In genomic region chr22:29765905-29766631, GRCh38 we compare ENCODE assay signal across 8 cellular contexts. TPM values are rescaled to one million over a fixed set of nuclear protein-coding genes. Genes with fewer than 3 reads are reported as not detected.
DNase-seq lines count a peak whose midpoint lies in the region; ATAC-seq, FAIRE-seq and TF ChIP-seq lines count a peak whose summit lies in the region.

No MANE protein-coding gene starts in this region.

- H3K27me3 ChIP-seq in GM23338 (ENCODE audit: insufficient read depth) (no peaks in the 10 kb centered on the region), lung (ENCODE audit: control insufficient read depth, insufficient read depth) (no peaks in the 10 kb centered on the region), subcutaneous abdominal adipose tissue (ENCODE audit: control insufficient read depth in 5 of 5, insufficient read depth in 4 of 5, low read length in 5 of 5) (no peaks in the 10 kb centered on the region)

- H4K20me1 ChIP-seq in GM23338 (replicated peaks; ENCODE audit: insufficient read depth): peaks cover 4% of the 10 kb centered on the region

- no peaks in the 10 kb centered on the region for H3K36me3 ChIP-seq in GM23338 (ENCODE audit: insufficient read depth)
- H3K36me3 ChIP-seq in lung (ENCODE audit: control insufficient read depth in 2 of 2, insufficient read depth in 2 of 2, low read length in 2 of 2): peaks cover 10 to 11% of the 10 kb centered on the region in 2 donors
- peaks cover 3 to 20% (median 16%) of the 10 kb centered on the region in 5 donors for H3K36me3 ChIP-seq in subcutaneous abdominal adipose tissue (ENCODE audit: control insufficient read depth in 5 of 5, insufficient read depth in 5 of 5, low read length in 5 of 5)

- peak overlapping the region; percentile 75; the same call in 1 of the 2 replicates for H3K27ac ChIP-seq in GM23338 (ENCODE audit: low read depth)
- H3K27ac ChIP-seq in lung (ENCODE audit: low read depth in 1 of 2, low read length in 1 of 2): peak overlapping the region; percentile 45 to 90
- peak overlapping the region; percentile 99 for H3K27ac ChIP-seq in subcutaneous abdominal adipose tissue (ENCODE audit: low read depth, low read length)

- H3K9me3 ChIP-seq in lung (ENCODE audit: control insufficient read depth in 2 of 2, insufficient read depth in 1 of 2, low read length in 1 of 2): no peaks in the 10 kb centered on the region
- H3K9me3 ChIP-seq in subcutaneous abdominal adipose tissue (ENCODE audit: control insufficient read depth in 5 of 5, low read length in 5 of 5): no peaks in the 10 kb centered on the region

- peaks cover 11% of the 10 kb centered on the region for H3K4me1 ChIP-seq in GM23338 (ENCODE audit: insufficient read depth)
- peaks cover 11 to 18% of the 10 kb centered on the region in 2 donors for H3K4me1 ChIP-seq in lung (ENCODE audit: control insufficient read depth in 2 of 2, insufficient read depth in 2 of 2, low read length in 2 of 2)
- peaks cover 6 to 29% (median 22%) of the 10 kb centered on the region in 5 donors for H3K4me1 ChIP-seq in subcutaneous abdominal adipose tissue (ENCODE audit: control insufficient read depth in 5 of 5, insufficient read depth in 5 of 5, low read length in 5 of 5)

- H3K79me2 ChIP-seq in GM23338 (replicated peaks; ENCODE audit: insufficient read depth): peaks cover 24% of the 10 kb centered on the region

- H3K4me3 Mint-ChIP-seq in GM23338 (peak overlapping the region; percentile 100), brain (peak overlapping the region; percentile 99 to 100 (median 100))

- TF ChIP-seq CTCF in GM23338 (conservative IDR thresholded peaks at IDR 0.05; ENCODE audit: low read depth in 2 of 2) (no peak), brain (conservative IDR thresholded peaks at IDR 0.05) (no peak), lung (IDR thresholded peaks at IDR 0.05; ENCODE audit: control extremely low read depth, extremely low read depth) (no peak)

- no peaks in the 10 kb centered on the region for H3K9me2 ChIP-seq in GM23338 (ENCODE audit: insufficient read depth)

- H3K27me3 Mint-ChIP-seq in GM23338 (ENCODE audit: insufficient read depth, low read depth, poor library complexity) (peaks cover 9% of the 10 kb centered on the region), brain (peaks cover 8% of the 10 kb centered on the region)

- H3K9me3 Mint-ChIP-seq in GM23338: no peaks in the 10 kb centered on the region
- peaks cover 0 to 3% (median 0%) of the 10 kb centered on the region in 5 experiments for H3K9me3 Mint-ChIP-seq in brain

- WGBS in lung, 2 donors: 57 to 58% methylated on average over 15 of the region's 15 CpGs

- FAIRE-seq in frontal cortex (lab: Jason Lieb, UNC): no peak

- H3K27ac Mint-ChIP-seq in GM23338 (peak overlapping the region; percentile 93; the same call in 1 of the 2 replicates), brain (peak overlapping the region; percentile 98 to 100 (median 100))

- H3K4me2 ChIP-seq in GM23338: peak overlapping the region; percentile 99

- peaks cover 4% of the 10 kb centered on the region; the same call in 1 of the 2 replicates for H3F3A ChIP-seq in GM23338 (replicated peaks; ENCODE audit: low read depth)

- ATAC-seq in GM23338: peak; percentile 29
- ATAC-seq in lung (ENCODE audit: insufficient read depth, low FRiP score): no peak

- H2AFZ ChIP-seq in GM23338: peak overlapping the region; percentile 80

- peaks cover 15% of the 10 kb centered on the region for H3K4me1 Mint-ChIP-seq in GM23338
- H3K4me1 Mint-ChIP-seq in brain: peaks cover 50% of the 10 kb centered on the region

- peaks cover 27% of the 10 kb centered on the region for H3K36me3 Mint-ChIP-seq in GM23338 (ENCODE audit: low read depth)
- peaks cover 33% of the 10 kb centered on the region for H3K36me3 Mint-ChIP-seq in brain

- no peak for DNase-seq in GM23338 (ENCODE audit: low spot score)
- DNase-seq in NOMO-1 (lab: John Stamatoyannopoulos, UW; ENCODE audit: unreplicated experiment in 2 of 2): peak; percentile 46 to 66
- DNase-seq in lung (ENCODE audit: low spot score): no peak
- DNase-seq in frontal cortex (ENCODE audit: low spot score in 2 of 2): no peak
- no peak for DNase-seq in NCI-H2029 treated with DMSO at 0.1 percent for 48 hours (lab: John Stamatoyannopoulos, UW)

- peak overlapping the region; percentile 60 to 99 (median 96) for H3K9ac ChIP-seq in subcutaneous abdominal adipose tissue (ENCODE audit: low read length in 5 of 5)

- peak overlapping the region; percentile 74 for H3K4me3 ChIP-seq in GM08714 (ENCODE audit: low read length)
- H3K4me3 ChIP-seq in GM23338: peak overlapping the region; percentile 82
- peak overlapping the region; percentile 80 for H3K4me3 ChIP-seq in lung
- H3K4me3 ChIP-seq in subcutaneous abdominal adipose tissue (ENCODE audit: low read depth in 1 of 5, low read length in 5 of 5): peak overlapping the region; percentile 90 to 100 (median 98)

TF ChIP-seq in GM23338, 12 proteins besides CTCF, POLR2A, EP300 and RAD21:
- TF ChIP-seq JUNB (IDR thresholded peaks at IDR 0.05; ENCODE audit: unreplicated experiment) (no peak), ETS1 (IDR thresholded peaks at IDR 0.05) (no peak), STAT1 (IDR thresholded peaks at IDR 0.05; ENCODE audit: unreplicated experiment) (no peak), NANOG (IDR thresholded peaks at IDR 0.05; ENCODE audit: borderline replicate concordance) (no peak), CREB1 (CRISPR knock-in tag; IDR thresholded peaks at IDR 0.05; ENCODE audit: low read depth) (no peak), EZH2phosphoT487 (IDR thresholded peaks at IDR 0.05; ENCODE audit: unreplicated experiment) (no peak), ZNF114 (CRISPR knock-in tag; IDR thresholded peaks at IDR 0.05) (no peak), POLR2AphosphoS5 (IDR thresholded peaks at IDR 0.05; ENCODE audit: low read depth) (no peak), EZH2 (IDR thresholded peaks at IDR 0.05; ENCODE audit: low read depth, unreplicated experiment) (no peak)
- TF ChIP-seq, protein P1, sequence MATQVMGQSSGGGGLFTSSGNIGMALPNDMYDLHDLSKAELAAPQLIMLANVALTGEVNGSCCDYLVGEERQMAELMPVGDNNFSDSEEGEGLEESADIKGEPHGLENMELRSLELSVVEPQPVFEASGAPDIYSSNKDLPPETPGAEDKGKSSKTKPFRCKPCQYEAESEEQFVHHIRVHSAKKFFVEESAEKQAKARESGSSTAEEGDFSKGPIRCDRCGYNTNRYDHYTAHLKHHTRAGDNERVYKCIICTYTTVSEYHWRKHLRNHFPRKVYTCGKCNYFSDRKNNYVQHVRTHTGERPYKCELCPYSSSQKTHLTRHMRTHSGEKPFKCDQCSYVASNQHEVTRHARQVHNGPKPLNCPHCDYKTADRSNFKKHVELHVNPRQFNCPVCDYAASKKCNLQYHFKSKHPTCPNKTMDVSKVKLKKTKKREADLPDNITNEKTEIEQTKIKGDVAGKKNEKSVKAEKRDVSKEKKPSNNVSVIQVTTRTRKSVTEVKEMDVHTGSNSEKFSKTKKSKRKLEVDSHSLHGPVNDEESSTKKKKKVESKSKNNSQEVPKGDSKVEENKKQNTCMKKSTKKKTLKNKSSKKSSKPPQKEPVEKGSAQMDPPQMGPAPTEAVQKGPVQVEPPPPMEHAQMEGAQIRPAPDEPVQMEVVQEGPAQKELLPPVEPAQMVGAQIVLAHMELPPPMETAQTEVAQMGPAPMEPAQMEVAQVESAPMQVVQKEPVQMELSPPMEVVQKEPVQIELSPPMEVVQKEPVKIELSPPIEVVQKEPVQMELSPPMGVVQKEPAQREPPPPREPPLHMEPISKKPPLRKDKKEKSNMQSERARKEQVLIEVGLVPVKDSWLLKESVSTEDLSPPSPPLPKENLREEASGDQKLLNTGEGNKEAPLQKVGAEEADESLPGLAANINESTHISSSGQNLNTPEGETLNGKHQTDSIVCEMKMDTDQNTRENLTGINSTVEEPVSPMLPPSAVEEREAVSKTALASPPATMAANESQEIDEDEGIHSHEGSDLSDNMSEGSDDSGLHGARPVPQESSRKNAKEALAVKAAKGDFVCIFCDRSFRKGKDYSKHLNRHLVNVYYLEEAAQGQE (IDR thresholded peaks at IDR 0.05; ENCODE audit: unreplicated experiment): no peak
TF ChIP-seq in GM23338: peak in this region for 0.

RNA-seq across cellular contexts. Expression of gene ZMAT5, which starts 0.7 kb away (rescaled TPM):
- 12.2 and 14.6 TPM in 2 replicates for total RNA-seq in GM23338 (2014; rRNA removed; shearing (Covaris generic))
- polyA plus RNA-seq in GM23338 (2016; fragmentation: Nextera tagmentation; extraction: Ambion mirVana): 25.1 and 25.4 TPM in 2 replicates
- 55.5 TPM for polyA plus RNA-seq in brain (ENCODE audit: insufficient read depth, low read depth, low replicate concordance)
- total RNA-seq in lung: 10 to 100 TPM; 11.2 to 23.7 TPM
- 10 to 100 TPM; 27.1 to 32.5 TPM for polyA plus RNA-seq in lung
- 13.9 TPM for total RNA-seq in frontal cortex

RNA-seq across cellular contexts. Expression of gene UQCR10, which starts 1.1 kb away (rescaled TPM):
- 78.0 and 91.3 TPM in 2 replicates for total RNA-seq in GM23338 (2014; rRNA removed; shearing (Covaris generic))
- polyA plus RNA-seq in GM23338 (2016; fragmentation: Nextera tagmentation; extraction: Ambion mirVana): 535 and 550 TPM in 2 replicates
- polyA plus RNA-seq in brain (ENCODE audit: insufficient read depth, low read depth, low replicate concordance): 195 TPM
- total RNA-seq in lung: 10 to 100 TPM; 67.5 to 92.4 TPM
- polyA plus RNA-seq in lung: 100 to 1,000 TPM; 174 to 290 TPM
- total RNA-seq in frontal cortex: 47.3 TPM

RNA-seq across cellular contexts. Expression of gene CABP7, which starts 46.3 kb away (rescaled TPM):
- total RNA-seq in GM23338 (2014; rRNA removed; shearing (Covaris generic)): 0.24 and 0.35 TPM in 2 replicates
- 0.06 and 0.23 TPM in 2 replicates for polyA plus RNA-seq in GM23338 (2016; fragmentation: Nextera tagmentation; extraction: Ambion mirVana)
- polyA plus RNA-seq in brain (ENCODE audit: insufficient read depth, low read depth, low replicate concordance): 1.6 TPM
- under 1 TPM in 1 of 2 donors, not detected in 1; 0.06 TPM for total RNA-seq in lung
- under 1 TPM; 0.05 to 0.12 TPM for polyA plus RNA-seq in lung
- total RNA-seq in frontal cortex: 1.6 TPM

Comparison
In these comparisons a context has a peak if more than half of its experiments do, and no peak if none do; other contexts are left out.
1. DNase-seq: peak in NOMO-1 (2 of 2); none in GM23338 (single experiment), lung (single experiment), frontal cortex (0 of 2) and NCI-H2029 treated with DMSO at 0.1 percent for 48 hours (single experiment).
2. Peak in every context shown above with its lines, with median percentiles within 50 percentile points of each other: H3K4me3 ChIP-seq and H3K27ac ChIP-seq.